Comparison of ENCODE assay signal across 1 cellular context in the genomic region with DNA sequence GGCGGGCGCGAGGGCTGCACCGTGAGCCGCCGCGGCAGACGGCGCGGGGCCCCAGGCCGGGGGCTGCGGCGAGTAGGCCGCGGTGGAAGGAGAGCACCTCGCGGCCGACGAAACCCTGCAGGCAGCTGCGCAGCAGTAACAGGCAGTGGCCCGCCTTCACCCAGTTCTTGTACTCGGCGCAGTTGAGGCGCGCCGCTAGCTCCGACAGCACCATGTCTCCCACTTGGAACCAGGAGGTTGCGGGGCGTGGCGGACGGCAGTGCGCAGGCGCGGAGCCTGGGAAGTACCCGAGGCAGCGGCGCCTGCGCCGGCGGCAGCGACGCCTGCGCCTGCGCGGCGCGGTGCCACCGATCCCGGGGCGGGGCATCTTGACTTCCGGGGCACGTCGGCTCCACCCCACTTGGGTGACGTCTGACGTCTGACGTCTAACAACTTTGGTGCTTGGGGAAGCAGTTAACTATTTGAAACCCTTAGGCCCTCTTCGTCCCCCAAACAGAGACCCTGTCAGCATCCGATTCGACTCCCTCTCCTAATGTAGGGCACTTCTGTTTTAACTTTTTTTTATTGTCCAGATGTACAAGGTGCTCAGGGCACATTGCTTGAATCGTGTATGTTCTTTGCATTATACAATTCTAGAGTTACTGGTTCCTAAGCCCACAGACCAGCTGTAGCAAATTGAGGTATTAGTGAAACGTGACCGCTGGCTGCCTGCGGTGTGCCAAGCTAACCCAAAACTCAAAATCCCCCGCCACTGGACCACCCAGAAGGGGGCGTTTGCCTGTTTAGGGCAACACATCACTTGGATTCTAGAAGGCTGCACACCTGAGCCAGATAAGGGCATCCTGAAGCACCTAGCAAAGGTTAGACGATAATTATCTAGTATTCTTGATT.
A peak's percentile ranks its signal among the peaks of the same experiment; 100 is the strongest.
TF ChIP-seq lines count a peak whose summit lies in the region.

TSS of gene CXorf38 (minus strand) at position 255 of the 891 bp plus-strand sequence. CDS start at position 214, 41 bp downstream.

TF ChIP-seq in HCT116, 20 proteins besides CTCF, POLR2A, EP300 and RAD21 (continued from another document):
- TF ChIP-seq, protein P1, sequence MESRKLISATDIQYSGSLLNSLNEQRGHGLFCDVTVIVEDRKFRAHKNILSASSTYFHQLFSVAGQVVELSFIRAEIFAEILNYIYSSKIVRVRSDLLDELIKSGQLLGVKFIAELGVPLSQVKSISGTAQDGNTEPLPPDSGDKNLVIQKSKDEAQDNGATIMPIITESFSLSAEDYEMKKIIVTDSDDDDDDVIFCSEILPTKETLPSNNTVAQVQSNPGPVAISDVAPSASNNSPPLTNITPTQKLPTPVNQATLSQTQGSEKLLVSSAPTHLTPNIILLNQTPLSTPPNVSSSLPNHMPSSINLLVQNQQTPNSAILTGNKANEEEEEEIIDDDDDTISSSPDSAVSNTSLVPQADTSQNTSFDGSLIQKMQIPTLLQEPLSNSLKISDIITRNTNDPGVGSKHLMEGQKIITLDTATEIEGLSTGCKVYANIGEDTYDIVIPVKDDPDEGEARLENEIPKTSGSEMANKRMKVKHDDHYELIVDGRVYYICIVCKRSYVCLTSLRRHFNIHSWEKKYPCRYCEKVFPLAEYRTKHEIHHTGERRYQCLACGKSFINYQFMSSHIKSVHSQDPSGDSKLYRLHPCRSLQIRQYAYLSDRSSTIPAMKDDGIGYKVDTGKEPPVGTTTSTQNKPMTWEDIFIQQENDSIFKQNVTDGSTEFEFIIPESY (IDR thresholded peaks at IDR 0.05; ENCODE audit: extremely low read depth, insufficient replicate concordance, low read length), result peak; percentile 4
- TF ChIP-seq EGR1 (IDR thresholded peaks at IDR 0.05; ENCODE audit: low read depth) (no peak), SRF (IDR thresholded peaks at IDR 0.05; ENCODE audit: low read depth) (no peak), REST (IDR thresholded peaks at IDR 0.05; ENCODE audit: low read depth) (no peak)
